Comparison of ENCODE assay signal across 8 cellular contexts in genomic region chr13:20525144-20525600, GRCh38. TPM values are rescaled to one million over a fixed set of nuclear protein-coding genes. Genes with fewer than 3 reads are reported as not detected.
DNase-seq lines count a peak whose midpoint lies in the region; TF ChIP-seq lines count a peak whose summit lies in the region.

No MANE protein-coding gene starts in this region.

- H3K36me3 ChIP-seq in H7 (replicated peaks; ENCODE audit: control insufficient read depth, insufficient read depth, low read length) (no peaks in the 10 kb centered on the region), NT2/D1 (ENCODE audit: insufficient read depth, insufficient read length, low read length) (no peaks in the 10 kb centered on the region)

- peaks cover 23% of the 10 kb centered on the region for H3K4me1 Mint-ChIP-seq in brain

- no peaks in the 10 kb centered on the region for H3K36me3 Mint-ChIP-seq in brain

- H3K4me1 ChIP-seq in NT2/D1 (ENCODE audit: insufficient read depth, insufficient read length), result peaks cover 6% of the 10 kb centered on the region

- H3K27me3 ChIP-seq in H7 (ENCODE audit: control insufficient read depth, insufficient read depth, low read length) (peaks cover 47% of the 10 kb centered on the region), NT2/D1 (ENCODE audit: insufficient read depth, insufficient read length) (peaks cover 48% of the 10 kb centered on the region)

- H3K27me3 Mint-ChIP-seq in brain, result peaks cover 3% of the 10 kb centered on the region

- H3K4me3 ChIP-seq in H7 (ENCODE audit: insufficient read depth, low read depth, low read length) (peak overlapping the region; percentile 53), NT2/D1 (ENCODE audit: insufficient read length, low read depth) (peak overlapping the region; percentile 45), iPS-18c (ENCODE audit: insufficient read depth, low read depth, low read length) (peak overlapping the region; percentile 73), skeletal muscle cell (ENCODE audit: low read depth, low read length) (peak overlapping the region; percentile 67)

- DNase-seq in ELF-1 (ENCODE audit: low read depth, low spot score) (peak; percentile 50), H7 (peak; percentile 66), NT2/D1 (ENCODE audit: low read depth, low spot score) (no peak), skeletal muscle cell (ENCODE audit: low read depth) (no peak), NCI-H2107 (lab: John Stamatoyannopoulos, UW) (no peak), glomerular visceral epithelial cell (ENCODE audit: extremely low spot score) (no peak)

- TF ChIP-seq CTCF in brain (conservative IDR thresholded peaks at IDR 0.05), result no peak

- H3K4me3 Mint-ChIP-seq in brain, result peak overlapping the region; percentile 87 to 90 (median 89)

- peaks cover 0 to 6% (median 0%) of the 10 kb centered on the region in 5 experiments for H3K9me3 Mint-ChIP-seq in brain

- H3K9ac ChIP-seq in NT2/D1 (ENCODE audit: insufficient read length, low read depth), result peak overlapping the region; percentile 56

- H3K27ac Mint-ChIP-seq in brain, result peak overlapping the region in 4 of 5 experiments; percentile 63 to 90 (median 80)

- H3K9me3 ChIP-seq in NT2/D1 (ENCODE audit: insufficient read depth, low read length) (no peaks in the 10 kb centered on the region), iPS-18c (ENCODE audit: control insufficient read depth, insufficient read depth, low read length) (peaks cover 5% of the 10 kb centered on the region)

RNA-seq across cellular contexts. Expression of gene CRYL1, which starts 0.5 kb away (rescaled TPM):
- 0.14 and 0.18 TPM in 2 replicates for total RNA-seq in H7 (2014; rRNA removed; shearing (Covaris generic))
- 68.9 TPM for polyA plus RNA-seq in brain (ENCODE audit: insufficient read depth, low read depth, low replicate concordance)

RNA-seq across cellular contexts. Expression of gene IFT88, which starts 41.8 kb away (rescaled TPM):
- 2.3 and 3.4 TPM in 2 replicates for total RNA-seq in H7 (2014; rRNA removed; shearing (Covaris generic))
- 3.9 TPM for polyA plus RNA-seq in brain (ENCODE audit: insufficient read depth, low read depth, low replicate concordance)

Comparison
In these comparisons a context has a peak if more than half of its experiments do, and no peak if none do; other contexts are left out.
1. DNase-seq: peak in ELF-1 (single experiment) and H7 (single experiment); none in NT2/D1 (single experiment), skeletal muscle cell (single experiment), NCI-H2107 (single experiment) and glomerular visceral epithelial cell (single experiment).
2. Peak in every context shown above with its lines, with median percentiles within 50 percentile points of each other: H3K4me3 ChIP-seq.